Comparison of ENCODE assay signal across 29 cellular contexts in the genomic region with DNA sequence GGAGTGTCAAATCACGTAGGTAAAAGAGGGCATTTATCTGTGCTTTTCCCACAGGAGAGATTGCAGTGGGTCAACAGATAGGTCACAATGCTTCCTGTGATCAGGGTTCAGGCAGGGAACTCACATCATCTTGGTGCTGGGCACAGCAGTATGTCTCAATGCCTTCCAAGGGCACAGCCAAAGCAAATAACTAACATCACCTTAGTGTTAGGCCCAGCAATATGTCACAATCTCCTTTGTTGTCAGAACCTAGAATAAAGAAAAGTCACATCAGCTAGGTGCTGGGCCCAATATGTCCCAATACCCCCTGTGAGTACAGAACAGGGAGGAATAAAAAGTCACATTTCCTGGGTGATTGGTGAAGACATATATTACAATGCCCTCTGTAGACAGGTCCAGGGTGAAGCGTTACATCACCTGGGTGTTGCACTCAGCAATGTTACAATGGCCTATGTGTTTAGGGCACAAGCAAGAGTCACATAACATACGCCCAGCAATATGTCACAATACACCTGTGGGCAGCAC.
"Had no signal": no experiment of that assay in that cellular context is flagged by ENCODE, and none has a peak within 500 bp of the region (broad histone marks: within the 10 kb centered on the region; RNA-seq: fewer than 3 reads in every experiment).

No MANE protein-coding gene starts in this region.

- H3K9me3 Mint-ChIP-seq: activated B cell treated with CpG ODN at 0.5 μM for 24 hours; activated CD4-positive, alpha-beta memory T cell treated with anti-CD3 and anti-CD28 coated beads for 36 hours; activated T-cell treated with anti-CD3 and anti-CD28 coated beads, Interleukin-2, amount 50 U/mL, for 4 hours had no signal

- H3K4me1 ChIP-seq: adrenal gland, body of pancreas, breast epithelium, Peyer's patch, SJSA1 had no signal

- H3K9me3 ChIP-seq: adrenal gland, body of pancreas, Peyer's patch, SK-N-SH had no signal

- H3K27me3 ChIP-seq: adrenal gland, body of pancreas, breast epithelium, Peyer's patch, SJSA1 had no signal

- H3K9ac ChIP-seq: SK-N-SH had no signal

- H3K4me2 ChIP-seq: SK-N-SH had no signal

- FAIRE-seq: astrocyte had no signal

- H3K27ac Mint-ChIP-seq: activated B cell treated with CpG ODN at 0.5 μM for 24 hours; activated CD4-positive, alpha-beta memory T cell treated with anti-CD3 and anti-CD28 coated beads for 36 hours; activated T-helper 1 cell treated with anti-CD3 and anti-CD28 coated beads, Interleukin-12 subunit alpha, Interleukin-12 subunit beta, Interleukin-2, Interleukin-4 antibody, amounts not matched to agents 30 ng/mL and 10 ng/mL and 1 ng/mL, durations not matched to agents 14 hours and 24 hours and 36 hours; T-helper 1 cell treated with Interleukin-12 subunit alpha and Interleukin-12 subunit beta and Interleukin-4 antibody, amounts not matched to agents 30 μg/mL and 1 μg/mL, for 36 hours; T-helper 2 cell treated with Interferon-gamma antibody and Interleukin-4, amounts not matched to agents 5 μg/mL and 100 μg/mL, for 36 hours had no signal

- H3K4me3 Mint-ChIP-seq: activated B cell treated with CpG ODN at 0.5 μM for 24 hours; activated CD4-positive, alpha-beta memory T cell treated with anti-CD3 and anti-CD28 coated beads for 36 hours; activated T-cell treated with anti-CD3 and anti-CD28 coated beads, Interleukin-2, amount 50 U/mL, for 4 hours; activated T-helper 1 cell treated with anti-CD3 and anti-CD28 coated beads, Interleukin-12 subunit alpha, Interleukin-12 subunit beta, Interleukin-2, Interleukin-4 antibody, amounts not matched to agents 30 ng/mL and 10 ng/mL and 1 ng/mL, durations not matched to agents 14 hours and 24 hours and 36 hours; T-helper 1 cell treated with Interleukin-12 subunit alpha and Interleukin-12 subunit beta and Interleukin-4 antibody, amounts not matched to agents 30 μg/mL and 1 μg/mL, for 36 hours; T-helper 2 cell treated with Interferon-gamma antibody and Interleukin-4, amounts not matched to agents 5 μg/mL and 100 μg/mL, for 36 hours had no signal

- H3K27ac ChIP-seq: adrenal gland, body of pancreas, breast epithelium, Peyer's patch, SJSA1 had no signal

- H3K36me3 ChIP-seq: breast epithelium had no signal

- H3K4me1 Mint-ChIP-seq: activated B cell treated with CpG ODN at 0.5 μM for 24 hours had no signal

- H3K4me3 ChIP-seq: adrenal gland, body of pancreas, breast epithelium, Peyer's patch, SJSA1 had no signal

- DNase-seq: activated B cell treated with CpG ODN at 0.5 μM for 24 hours; activated CD4-positive, alpha-beta memory T cell treated with anti-CD3 and anti-CD28 coated beads for 36 hours; activated CD4-positive, alpha-beta T cell treated with anti-CD3 and anti-CD28 coated beads for 4 hours; activated CD4-positive, alpha-beta T cell treated with anti-CD3 and anti-CD28 coated beads, Interleukin-2, amount 50 U/mL, for 1 hour; activated CD4-positive, CD25-positive, alpha-beta regulatory T cell treated with anti-CD3 and anti-CD28 coated beads, Interleukin-2, amount 50 U/mL, for 72 hours; activated CD8-positive, alpha-beta memory T cell treated with anti-CD3 and anti-CD28 coated beads, Interleukin-2, amount 50 U/mL, for 4 hours; activated naive CD4-positive, alpha-beta T cell; activated naive CD4-positive, alpha-beta T cell treated with anti-CD3 and anti-CD28 coated beads, Interleukin-2, amount 50 U/mL, for 16 hours; activated T-cell treated with anti-CD3 and anti-CD28 coated beads for 4 hours; activated T-cell treated with anti-CD3 and anti-CD28 coated beads, Interleukin-2, amount 50 U/mL, for 4 hours; adrenal gland; body of pancreas; NCI-H1105; NCI-H1417 treated with DMSO at 0.1 percent for 48 hours; NCI-H1930; NCI-H2081 treated with DMSO at 0.1 percent for 48 hours; NCI-H226; NCI-H524 treated with DMSO at 0.1 percent for 48 hours; PC-3; Peyer's patch; RPMI8226; SHP77 treated with DMSO at 0.1 percent for 48 hours; SK-N-SH had no signal

- H3K27me3 Mint-ChIP-seq: activated B cell treated with CpG ODN at 0.5 μM for 24 hours; activated CD4-positive, alpha-beta memory T cell treated with anti-CD3 and anti-CD28 coated beads for 36 hours had no signal

- ATAC-seq: activated T-cell treated with anti-CD3 and anti-CD28 coated beads, Interleukin-2, amount 50 U/mL, for 4 hours; body of pancreas; PC-3 had no signal
